Comparison of ENCODE assay signal across 21 cellular contexts in genomic region chr5:117165068-117165467, GRCh38.
"Had no signal": no experiment of that assay in that cellular context is flagged by ENCODE, and none has a peak within 500 bp of the region (broad histone marks: within the 10 kb centered on the region; RNA-seq: fewer than 3 reads in every experiment).

No MANE protein-coding gene starts in this region.

- H3K4me1 ChIP-seq: gastrocnemius medialis, right atrium auricular region, sigmoid colon, stomach, suprapubic skin, tibial artery, upper lobe of left lung, uterus had no signal

- H3K9me3 ChIP-seq: gastrocnemius medialis, neutrophil, right atrium auricular region, sigmoid colon, stomach, suprapubic skin, tibial artery, upper lobe of left lung, uterus had no signal

- H3K27me3 ChIP-seq: gastrocnemius medialis, neutrophil, right atrium auricular region, sigmoid colon, stomach, suprapubic skin, tibial artery, upper lobe of left lung, uterus had no signal

- H3K36me3 ChIP-seq: gastrocnemius medialis, neutrophil, right atrium auricular region, sigmoid colon, stomach, suprapubic skin, tibial artery, upper lobe of left lung, uterus had no signal

- H3K27ac ChIP-seq: gastrocnemius medialis, neutrophil, right atrium auricular region, sigmoid colon, skin epidermis, stomach, suprapubic skin, tibial artery, upper lobe of left lung, uterus had no signal

- ATAC-seq: esophagus mucosa, gastrocnemius medialis had no signal

- DNase-seq: cortex of kidney; effector memory CD4-positive, alpha-beta T cell; gastrocnemius medialis; glutamatergic neuron; immature natural killer cell; kidney; mammary epithelial cell; nephron progenitor cell; posterior cingulate gyrus; sigmoid colon; stimulated activated CD4-positive, alpha-beta T cell treated with anti-CD3 and anti-CD28 coated beads, Interleukin-2, amount 100 ng/mL, for 24 hours; stimulated activated naive CD4-positive, alpha-beta T cell; stomach; tibial artery; upper lobe of left lung; uterus had no signal

- H3K4me3 ChIP-seq: gastrocnemius medialis, right atrium auricular region, sigmoid colon, skin epidermis, stomach, suprapubic skin, tibial artery, upper lobe of left lung, uterus had no signal
